ENCODE assay signal across 14 cellular contexts in the genomic region with DNA sequence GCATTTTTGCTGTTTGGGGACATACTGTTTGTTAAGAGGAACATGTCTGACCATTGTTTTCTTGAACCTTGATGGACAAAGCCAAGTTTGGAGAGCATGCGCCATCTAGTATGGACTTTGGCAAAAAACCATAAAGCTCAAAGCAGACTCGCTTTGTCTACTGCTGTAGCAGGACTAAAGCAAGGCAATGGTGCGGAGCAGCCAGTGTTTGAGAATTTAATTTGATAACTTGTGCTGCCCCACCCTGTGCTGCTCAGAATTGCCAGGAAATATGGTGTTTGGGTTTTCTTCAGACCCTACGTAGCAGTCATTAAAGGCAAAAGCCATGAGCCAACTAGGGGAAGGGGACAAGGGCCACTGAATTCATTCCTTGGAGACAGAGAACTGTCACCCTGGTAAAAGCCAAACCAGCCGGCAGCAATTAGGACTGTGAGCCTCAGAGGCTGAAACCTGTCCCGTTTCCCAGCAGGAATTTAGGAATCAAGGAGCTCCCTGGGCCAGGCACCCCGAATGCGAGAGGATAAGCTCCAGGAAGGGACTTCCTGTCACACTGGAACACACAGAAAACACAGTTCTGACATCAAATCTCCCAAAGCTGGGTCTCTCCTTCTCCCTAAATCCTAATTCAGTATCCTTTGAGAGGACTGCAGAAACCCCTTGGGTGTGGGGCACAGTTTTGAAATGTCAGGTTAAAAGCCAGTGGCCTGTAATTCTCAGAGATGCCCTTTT. TPM values are rescaled to one million over a fixed set of nuclear protein-coding genes. Genes with fewer than 3 reads are reported as not detected.
DNase-seq lines count a peak whose midpoint lies in the region; ATAC-seq and TF ChIP-seq lines count a peak whose summit lies in the region.
"Had no signal": no experiment of that assay in that cellular context is flagged by ENCODE, and none has a peak within 500 bp of the region (broad histone marks: within the 10 kb centered on the region; RNA-seq: fewer than 3 reads in every experiment).

No MANE protein-coding gene starts in this region.

- no peak overlapping the region for H3K4me3 Mint-ChIP-seq in GM23338
- H3K4me3 Mint-ChIP-seq in dendritic cell treated with granulocyte-macrophage colony-stimulating factor and Interleukin-4, amounts not matched to agents 40 ng/mL and 50 ng/mL, for 4 days: no peak overlapping the region
- H3K4me3 Mint-ChIP-seq: activated CD8-positive, alpha-beta T cell treated with anti-CD3 and anti-CD28 coated beads for 36 hours; activated T-helper 17 cell treated with anti-CD3 and anti-CD28 coated beads, Interleukin-2, amount 50 U/mL, for 72 hours; nephron; stimulated activated naive CD8-positive, alpha-beta T cell treated with anti-CD3 and anti-CD28 coated beads, Interleukin-15, amount 100 ng/mL, for 72 hours had no signal

- 95 to 98% methylated on average over 7 to 8 of the region's 8 CpGs for WGBS in mesodermal cell (ENCODE audit: insufficient coverage in 2 of 2), 2 experiments

- peaks cover 7% of the 10 kb centered on the region; the same call in 1 of the 2 replicates for H3F3A ChIP-seq in GM23338 (replicated peaks; ENCODE audit: low read depth)

- H3K4me3 ChIP-seq in GM23338 (no peak overlapping the region), mesodermal cell (ENCODE audit: extremely low read depth, insufficient read depth, low read length, poor library complexity, severe bottlenecking) (no peak overlapping the region)

- peaks cover 19% of the 10 kb centered on the region for H3K27me3 Mint-ChIP-seq in GM23338 (ENCODE audit: insufficient read depth, low read depth, poor library complexity)
- no peaks in the 10 kb centered on the region for H3K27me3 Mint-ChIP-seq in dendritic cell treated with granulocyte-macrophage colony-stimulating factor and Interleukin-4, amounts not matched to agents 40 ng/mL and 50 ng/mL, for 4 days
- H3K27me3 Mint-ChIP-seq: activated CD8-positive, alpha-beta T cell treated with anti-CD3 and anti-CD28 coated beads for 36 hours; activated T-helper 17 cell treated with anti-CD3 and anti-CD28 coated beads, Interleukin-2, amount 50 U/mL, for 72 hours; stimulated activated naive CD8-positive, alpha-beta T cell treated with anti-CD3 and anti-CD28 coated beads, Interleukin-15, amount 100 ng/mL, for 72 hours had no signal

- H3K36me3 Mint-ChIP-seq in GM23338 (ENCODE audit: low read depth): peaks cover 20% of the 10 kb centered on the region
- H3K36me3 Mint-ChIP-seq in dendritic cell treated with granulocyte-macrophage colony-stimulating factor and Interleukin-4, amounts not matched to agents 40 ng/mL and 50 ng/mL, for 4 days (ENCODE audit: low read depth): peaks cover 65% of the 10 kb centered on the region

- no peaks in the 10 kb centered on the region; the same call in 1 of the 2 replicates for H3K9me2 ChIP-seq in GM23338 (ENCODE audit: insufficient read depth)

- H3K4me1 ChIP-seq in GM23338 (ENCODE audit: insufficient read depth) (0 out of 2 replicates have a peak, but pooled peaks cover 5% of the 10 kb centered on the region), mesodermal cell (ENCODE audit: control insufficient read depth, insufficient read depth, low read length, poor library complexity, severe bottlenecking) (no peaks in the 10 kb centered on the region)

- no peaks in the 10 kb centered on the region for H3K79me2 ChIP-seq in GM23338 (replicated peaks; ENCODE audit: insufficient read depth)

- no peaks in the 10 kb centered on the region for H3K36me3 ChIP-seq in GM23338 (ENCODE audit: insufficient read depth)
- peaks cover 39% of the 10 kb centered on the region for H3K36me3 ChIP-seq in mesodermal cell (ENCODE audit: control insufficient read depth, insufficient read depth, low read length)

- H3K27ac ChIP-seq in GM23338 (ENCODE audit: low read depth) (0 out of 2 replicates have a peak overlapping the region, but pooled peaks have one; percentile 39), mesodermal cell (ENCODE audit: low read depth, low read length, severe bottlenecking) (peak overlapping the region; percentile 47), substantia nigra (ENCODE audit: low read depth, low read length, poor library complexity, severe bottlenecking) (peak overlapping the region; percentile 58)

- no peaks in the 10 kb centered on the region for H3K27me3 ChIP-seq in GM23338 (ENCODE audit: insufficient read depth)

- H3K9me3 Mint-ChIP-seq in GM23338: no peaks in the 10 kb centered on the region
- no peaks in the 10 kb centered on the region for H3K9me3 Mint-ChIP-seq in dendritic cell treated with granulocyte-macrophage colony-stimulating factor and Interleukin-4, amounts not matched to agents 40 ng/mL and 50 ng/mL, for 4 days
- H3K9me3 Mint-ChIP-seq: activated CD8-positive, alpha-beta T cell treated with anti-CD3 and anti-CD28 coated beads for 36 hours; activated T-helper 17 cell treated with anti-CD3 and anti-CD28 coated beads, Interleukin-2, amount 50 U/mL, for 72 hours; nephron; stimulated activated naive CD8-positive, alpha-beta T cell treated with anti-CD3 and anti-CD28 coated beads, Interleukin-15, amount 100 ng/mL, for 72 hours had no signal

- no peaks in the 10 kb centered on the region; the same call in 1 of the 2 replicates for H4K20me1 ChIP-seq in GM23338 (replicated peaks; ENCODE audit: insufficient read depth)

- no peak overlapping the region for H3K4me2 ChIP-seq in GM23338

- H2AFZ ChIP-seq in GM23338: no peak overlapping the region

- DNase-seq in GM23338 (ENCODE audit: low spot score) (no peak), substantia nigra (lab: John Stamatoyannopoulos, UW) (peak in 1 of 49 donors; percentile 33), EL (no peak), hepatic stellate cell (ENCODE audit: low spot score) (no peak), DMS53 treated with DMSO at 0.1 percent for 48 hours (lab: John Stamatoyannopoulos, UW; ENCODE audit: unreplicated experiment) (no peak), HT-29 (ENCODE audit: low spot score) (no peak)
- DNase-seq: activated CD8-positive, alpha-beta T cell treated with anti-CD3 and anti-CD28 coated beads for 36 hours; DMS53; kidney; stimulated activated naive CD8-positive, alpha-beta T cell treated with anti-CD3 and anti-CD28 coated beads, Interleukin-15, amount 100 ng/mL, for 72 hours had no signal

- no peak for ATAC-seq in GM23338
- ATAC-seq: activated CD8-positive, alpha-beta T cell treated with anti-CD3 and anti-CD28 coated beads for 36 hours; activated T-helper 17 cell treated with anti-CD3 and anti-CD28 coated beads, Interleukin-2, amount 50 U/mL, for 72 hours; stimulated activated naive CD8-positive, alpha-beta T cell treated with anti-CD3 and anti-CD28 coated beads, Interleukin-15, amount 100 ng/mL, for 72 hours had no signal

- no peaks in the 10 kb centered on the region for H3K9me3 ChIP-seq in mesodermal cell (ENCODE audit: control insufficient read depth, low read length)

- peaks cover 11% of the 10 kb centered on the region for H3K4me1 Mint-ChIP-seq in GM23338
- H3K4me1 Mint-ChIP-seq in dendritic cell treated with granulocyte-macrophage colony-stimulating factor and Interleukin-4, amounts not matched to agents 40 ng/mL and 50 ng/mL, for 4 days (ENCODE audit: low read depth): peaks cover 52% of the 10 kb centered on the region

- intact Hi-C loops in dendritic cell treated with granulocyte-macrophage colony-stimulating factor and Interleukin-4, amounts not matched to agents 40 ng/mL and 50 ng/mL, for 4 days (cut with micrococcal nuclease): no loop called here

- H3K27ac Mint-ChIP-seq in GM23338: no peak overlapping the region
- H3K27ac Mint-ChIP-seq in dendritic cell treated with granulocyte-macrophage colony-stimulating factor and Interleukin-4, amounts not matched to agents 40 ng/mL and 50 ng/mL, for 4 days: peak overlapping the region; percentile 67
- H3K27ac Mint-ChIP-seq: activated CD8-positive, alpha-beta T cell treated with anti-CD3 and anti-CD28 coated beads for 36 hours had no signal

- TF ChIP-seq CTCF in GM23338 (conservative IDR thresholded peaks at IDR 0.05; ENCODE audit: low read depth in 2 of 2): no peak

RNA-seq across cellular contexts. Expression of gene AVIL, which starts 1.1 kb away (rescaled TPM):
- 0.12 and 0.17 TPM in 2 replicates for total RNA-seq in GM23338 (2014; rRNA removed; shearing (Covaris generic))
- 0.59 and 1.3 TPM in 2 replicates for polyA plus RNA-seq in GM23338 (2016; fragmentation: Nextera tagmentation; extraction: Ambion mirVana)
- polyA plus RNA-seq in mesodermal cell (2013, experiment 1 of 2): 0.29 TPM
- 0.61 TPM for polyA plus RNA-seq in mesodermal cell (2013, experiment 2 of 2)
- 0.73 and 1.5 TPM in 2 replicates for total RNA-seq in HT-29 (2014; rRNA removed; shearing (Covaris generic))

RNA-seq across cellular contexts. Expression of gene CTDSP2, which starts 29.1 kb away (rescaled TPM):
- 66.3 and 81.9 TPM in 2 replicates for total RNA-seq in GM23338 (2014; rRNA removed; shearing (Covaris generic))
- polyA plus RNA-seq in GM23338 (2016; fragmentation: Nextera tagmentation; extraction: Ambion mirVana): 20.8 and 22.8 TPM in 2 replicates
- polyA plus RNA-seq in mesodermal cell (2013, experiment 1 of 2): 123 TPM
- 121 TPM for polyA plus RNA-seq in mesodermal cell (2013, experiment 2 of 2)
- total RNA-seq in HT-29 (2014; rRNA removed; shearing (Covaris generic)): 38.5 and 40.7 TPM in 2 replicates

RNA-seq across cellular contexts. Expression of gene TSFM, which starts 34.8 kb away (rescaled TPM):
- 29.5 and 30.9 TPM in 2 replicates for total RNA-seq in GM23338 (2014; rRNA removed; shearing (Covaris generic))
- polyA plus RNA-seq in GM23338 (2016; fragmentation: Nextera tagmentation; extraction: Ambion mirVana): 41.7 and 43.1 TPM in 2 replicates
- 22.6 TPM for polyA plus RNA-seq in mesodermal cell (2013, experiment 1 of 2)
- 21.7 TPM for polyA plus RNA-seq in mesodermal cell (2013, experiment 2 of 2)
- total RNA-seq in HT-29 (2014; rRNA removed; shearing (Covaris generic)): 60.6 and 63.6 TPM in 2 replicates

RNA-seq across cellular contexts. Expression of gene EEF1AKMT3, which starts 45.0 kb away (rescaled TPM):
- total RNA-seq in GM23338 (2014; rRNA removed; shearing (Covaris generic)): 3.0 and 5.3 TPM in 2 replicates
- polyA plus RNA-seq in GM23338 (2016; fragmentation: Nextera tagmentation; extraction: Ambion mirVana): 1.3 and 1.7 TPM in 2 replicates
- 6.4 TPM for polyA plus RNA-seq in mesodermal cell (2013, experiment 1 of 2)
- 5.1 TPM for polyA plus RNA-seq in mesodermal cell (2013, experiment 2 of 2)
- total RNA-seq in HT-29 (2014; rRNA removed; shearing (Covaris generic)): 1.1 and 6.9 TPM in 2 replicates

RNA-seq across cellular contexts. Expression of gene METTL1, which starts 45.5 kb away (rescaled TPM):
- total RNA-seq in GM23338 (2014; rRNA removed; shearing (Covaris generic)): 12.2 and 18.9 TPM in 2 replicates
- polyA plus RNA-seq in GM23338 (2016; fragmentation: Nextera tagmentation; extraction: Ambion mirVana): 39.5 and 47.0 TPM in 2 replicates
- polyA plus RNA-seq in mesodermal cell (2013, experiment 1 of 2): 13.9 TPM
- polyA plus RNA-seq in mesodermal cell (2013, experiment 2 of 2): 14.4 TPM
- 25.7 and 34.0 TPM in 2 replicates for total RNA-seq in HT-29 (2014; rRNA removed; shearing (Covaris generic))
